ENCODE assay signal across 8 cellular contexts in genomic region chr3:4656059-4656458, GRCh38.
DNase-seq lines count a peak whose midpoint lies in the region; ATAC-seq and TF ChIP-seq lines count a peak whose summit lies in the region.

No MANE protein-coding gene starts in this region.

- H3K27ac ChIP-seq in HL-60 (replicated peaks) (no peak overlapping the region), epithelial cell of prostate (no peak overlapping the region)

- DNase-seq in AG10803 (ENCODE audit: low read depth), result peak; percentile 69
- no peak for DNase-seq in HL-60 (ENCODE audit: low read depth in 1 of 2, low spot score in 1 of 2)
- peak; percentile 25 for DNase-seq in RKO (ENCODE audit: low spot score)
- peak; percentile 16 for DNase-seq in epithelial cell of prostate (ENCODE audit: low read depth, low spot score)
- DNase-seq in middle frontal gyrus (ENCODE audit: extremely low spot score, low spot score), result peak; percentile 48
- no peak for DNase-seq in T-helper 2 cell treated with Interferon-gamma antibody and Interleukin-4, amounts not matched to agents 5 μg/mL and 100 μg/mL, for 36 hours (ENCODE audit: low spot score)
- DNase-seq in NK-92 treated with Interleukin-12 subunit alpha and Interleukin-12 subunit beta, amount 100 ng/mL, for 24 hours (lab: John Stamatoyannopoulos, UW), result no peak

- TF ChIP-seq CTCF in AG10803 (conservative IDR thresholded peaks at IDR 0.05; ENCODE audit: low read length) (peak; percentile 97), HL-60 (IDR thresholded peaks at IDR 0.05; ENCODE audit: insufficient read depth, low read length) (peak; percentile 10)

- no peaks in the 10 kb centered on the region for H3K9me3 Mint-ChIP-seq in T-helper 2 cell treated with Interferon-gamma antibody and Interleukin-4, amounts not matched to agents 5 μg/mL and 100 μg/mL, for 36 hours

- no peak for ATAC-seq in HG03460 (IDR thresholded peaks at IDR 0.05; ENCODE audit: unreplicated experiment)

- peaks cover 3% of the 10 kb centered on the region for H3K36me3 Mint-ChIP-seq in T-helper 2 cell treated with Interferon-gamma antibody and Interleukin-4, amounts not matched to agents 5 μg/mL and 100 μg/mL, for 36 hours (ENCODE audit: low read depth)

- no peaks in the 10 kb centered on the region for H3K27me3 ChIP-seq in HL-60 (ENCODE audit: insufficient read depth, poor library complexity, severe bottlenecking)

- no peaks in the 10 kb centered on the region for H3K4me1 Mint-ChIP-seq in T-helper 2 cell treated with Interferon-gamma antibody and Interleukin-4, amounts not matched to agents 5 μg/mL and 100 μg/mL, for 36 hours (ENCODE audit: low read depth)

- no peak overlapping the region for H3K27ac Mint-ChIP-seq in T-helper 2 cell treated with Interferon-gamma antibody and Interleukin-4, amounts not matched to agents 5 μg/mL and 100 μg/mL, for 36 hours

- no peak overlapping the region for H3K4me3 Mint-ChIP-seq in T-helper 2 cell treated with Interferon-gamma antibody and Interleukin-4, amounts not matched to agents 5 μg/mL and 100 μg/mL, for 36 hours

- H3K27me3 Mint-ChIP-seq in T-helper 2 cell treated with Interferon-gamma antibody and Interleukin-4, amounts not matched to agents 5 μg/mL and 100 μg/mL, for 36 hours (ENCODE audit: low read depth), result no peaks in the 10 kb centered on the region

- H3K4me3 ChIP-seq in AG10803 (ENCODE audit: low read length) (no peak overlapping the region), HL-60 (replicated peaks; ENCODE audit: insufficient read depth, low read length) (no peak overlapping the region)

Comparison
In these comparisons a context has a peak if more than half of its experiments do, and no peak if none do; other contexts are left out.
1. DNase-seq: peak in AG10803 (single experiment), RKO (single experiment), epithelial cell of prostate (single experiment) and middle frontal gyrus (single experiment); none in HL-60 (0 of 2), T-helper 2 cell treated with Interferon-gamma antibody and Interleukin-4, amounts not matched to agents 5 μg/mL and 100 μg/mL, for 36 hours (single experiment) and NK-92 treated with Interleukin-12 subunit alpha and Interleukin-12 subunit beta, amount 100 ng/mL, for 24 hours (single experiment).